24 cellular contexts compared by ENCODE assay signal in the genomic region with DNA sequence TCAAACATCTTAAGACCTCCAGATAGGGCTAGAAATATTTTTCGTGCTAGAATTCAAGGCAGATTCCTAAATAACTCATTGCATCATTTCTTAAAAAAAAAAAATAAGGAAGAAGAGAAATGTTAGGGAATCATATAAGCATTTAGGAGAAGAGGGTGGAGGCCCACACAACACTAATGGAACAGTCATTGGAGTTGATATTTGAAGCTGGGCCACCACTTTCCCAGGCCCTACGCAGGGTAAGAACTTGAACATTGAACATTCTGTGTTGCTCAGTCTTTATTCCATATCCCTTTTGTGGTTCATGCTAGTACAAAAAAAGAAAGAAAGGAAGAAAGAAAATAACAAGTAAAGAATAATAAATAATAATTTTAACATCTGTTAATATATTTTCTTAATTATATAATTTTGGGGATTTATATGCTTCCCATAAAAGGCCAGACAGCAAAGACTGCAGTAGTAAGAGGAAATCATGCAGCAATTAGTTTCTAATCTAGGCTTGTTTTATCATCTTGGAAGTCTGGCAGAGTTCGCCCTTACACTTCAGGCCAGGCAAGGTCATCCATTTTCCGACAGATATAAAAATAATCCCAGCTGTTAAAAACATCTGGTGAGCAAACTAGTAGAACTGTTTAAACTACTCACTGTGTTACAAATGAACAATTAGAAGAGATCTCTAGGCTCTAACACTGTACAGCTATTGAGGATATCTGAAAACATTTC.
DNase-seq lines count a peak whose midpoint lies in the region; ATAC-seq and TF ChIP-seq lines count a peak whose summit lies in the region.
"Had no signal": no experiment of that assay in that cellular context is flagged by ENCODE, and none has a peak within 500 bp of the region (broad histone marks: within the 10 kb centered on the region; RNA-seq: fewer than 3 reads in every experiment).

No MANE protein-coding gene starts in this region.

- POLR2A ChIA-PET in CD8-positive, alpha-beta T cell (lab: Charles Lee), result no interaction called here

- H3K4me1 Mint-ChIP-seq in CD8-positive, alpha-beta T cell (ENCODE audit: low read depth), result no peaks in the 10 kb centered on the region
- H3K4me1 Mint-ChIP-seq: naive thymus-derived CD8-positive, alpha-beta T cell; stimulated activated naive CD8-positive, alpha-beta T cell treated with anti-CD3 and anti-CD28 coated beads, Interleukin-15, amount 100 ng/mL, for 72 hours had no signal

- no peaks in the 10 kb centered on the region for H3K27me3 Mint-ChIP-seq in CD8-positive, alpha-beta T cell (ENCODE audit: low read depth)
- H3K27me3 Mint-ChIP-seq: B cell; memory B cell; stimulated activated naive CD8-positive, alpha-beta T cell treated with anti-CD3 and anti-CD28 coated beads, Interleukin-15, amount 100 ng/mL, for 72 hours had no signal

- TF ChIP-seq CTCF in liver (IDR thresholded peaks at IDR 0.05; ENCODE audit: low read depth, low read length, missing input control) (no peak), right lobe of liver (IDR thresholded peaks at IDR 0.05) (no peak), heart left ventricle (IDR thresholded peaks at IDR 0.05) (no peak), psoas muscle (IDR thresholded peaks at IDR 0.05) (no peak)
- no peak for TF ChIP-seq CTCF in CD8-positive, alpha-beta T cell (IDR thresholded peaks at IDR 0.05)

- 83% methylated on average over 4 of the region's 4 CpGs for WGBS in liver
- WGBS in right lobe of liver (ENCODE audit: insufficient coverage, low coverage, low lambda C conversion rate, missing lambda C conversion rate), result 72% methylated on average over 4 of the region's 4 CpGs
- WGBS in heart left ventricle, 4 donors, result 12 to 25% (median 19%) methylated on average over 4 of the region's 4 CpGs
- WGBS in psoas muscle, 3 donors, result 25 to 35% (median 28%) methylated on average over 4 of the region's 4 CpGs

- H3K9me3 Mint-ChIP-seq in CD8-positive, alpha-beta T cell, result no peaks in the 10 kb centered on the region
- H3K9me3 Mint-ChIP-seq: memory B cell; naive thymus-derived CD8-positive, alpha-beta T cell; stimulated activated naive CD8-positive, alpha-beta T cell treated with anti-CD3 and anti-CD28 coated beads, Interleukin-15, amount 100 ng/mL, for 72 hours had no signal

- H3K27ac Mint-ChIP-seq in CD8-positive, alpha-beta T cell, result no peak overlapping the region
- H3K27ac Mint-ChIP-seq: activated CD8-positive, alpha-beta T cell treated with anti-CD3 and anti-CD28 coated beads, Interleukin-2, amount 10 ng/mL, durations not matched to agents 7 days and 5 days; B cell; memory B cell; naive thymus-derived CD8-positive, alpha-beta T cell; stimulated activated naive CD8-positive, alpha-beta T cell treated with anti-CD3 and anti-CD28 coated beads, Interleukin-15, amount 100 ng/mL, for 72 hours had no signal

- no peaks in the 10 kb centered on the region for H3K36me3 Mint-ChIP-seq in CD8-positive, alpha-beta T cell
- H3K36me3 Mint-ChIP-seq: memory B cell; naive thymus-derived CD8-positive, alpha-beta T cell had no signal

- no peak overlapping the region for H3K4me3 Mint-ChIP-seq in CD8-positive, alpha-beta T cell
- H3K4me3 Mint-ChIP-seq: activated CD8-positive, alpha-beta T cell treated with anti-CD3 and anti-CD28 coated beads, Interleukin-2, amount 10 ng/mL, durations not matched to agents 7 days and 5 days; B cell; memory B cell; naive thymus-derived CD8-positive, alpha-beta T cell; stimulated activated naive CD8-positive, alpha-beta T cell treated with anti-CD3 and anti-CD28 coated beads, Interleukin-15, amount 100 ng/mL, for 72 hours had no signal

- CTCF ChIA-PET in CD8-positive, alpha-beta T cell (lab: Charles Lee), result interaction anchor here (0.6 kb wide), 1 partner anchor 996 kb away, joined by 6 read pairs; no protein-coding TSS in a partner anchor

- TF ChIP-seq POLR2A in right lobe of liver (IDR thresholded peaks at IDR 0.05) (no peak), heart left ventricle (IDR thresholded peaks at IDR 0.05) (no peak)

- H3K27me3 ChIP-seq in liver (ENCODE audit: control insufficient read depth in 4 of 4, insufficient read depth in 4 of 4, low read length in 3 of 4) (no peaks in the 10 kb centered on the region), right lobe of liver (no peaks in the 10 kb centered on the region), heart left ventricle (no peaks in the 10 kb centered on the region), psoas muscle (ENCODE audit: insufficient read depth in 3 of 3, low read length in 2 of 3) (no peaks in the 10 kb centered on the region)
- H3K27me3 ChIP-seq in CD8-positive, alpha-beta T cell (ENCODE audit: insufficient read depth, low read length), result no peaks in the 10 kb centered on the region
- H3K27me3 ChIP-seq: hepatocyte, upper lobe of left lung had no signal

- H3K27ac ChIP-seq in liver (ENCODE audit: low read depth in 1 of 2, low read length in 2 of 2) (no peak overlapping the region), right lobe of liver (no peak overlapping the region), heart left ventricle (peak overlapping the region in 11 of 12 donors; percentile 64 to 85 (median 71)), psoas muscle (peak overlapping the region; percentile 44)
- no peak overlapping the region for H3K27ac ChIP-seq in CD8-positive, alpha-beta T cell (ENCODE audit: low read depth, low read length)
- H3K27ac ChIP-seq: hepatocyte, upper lobe of left lung had no signal

- intact Hi-C loops in right lobe of liver (cut with DNase I) (no loop called here), heart left ventricle (cut with DNase I) (loop anchor here in 2 of 10 donors (10.0 kb wide), 2 partner anchors 55 to 125 kb away; partner anchors contain the start of gene FRY (in 1 of the 2)), psoas muscle (cut with DNase I) (no loop called here)
- intact Hi-C loops in CD8-positive, alpha-beta T cell (cut with DNase I, micrococcal nuclease), result no loop called here

- H3K9ac ChIP-seq in liver (ENCODE audit: low read depth in 1 of 2, low read length in 2 of 2), result no peak overlapping the region

- TF ChIP-seq RAD21 in liver (IDR thresholded peaks at IDR 0.05), result no peak

- ATAC-seq in right lobe of liver (no peak), heart left ventricle (peak; percentile 79 to 94 (median 89)), psoas muscle (peak; percentile 40 to 71 (median 62)), HG02623 (IDR thresholded peaks at IDR 0.05; ENCODE audit: unreplicated experiment) (no peak)
- ATAC-seq in CD8-positive, alpha-beta T cell, result no peak
- ATAC-seq: activated CD4-positive, CD25-positive, alpha-beta regulatory T cell treated with anti-CD3 and anti-CD28 coated beads, Interleukin-2, amount 50 U/mL, for 24 hours; activated CD8-positive, alpha-beta T cell treated with anti-CD3 and anti-CD28 coated beads, Interleukin-2, amount 10 ng/mL, durations not matched to agents 7 days and 5 days; naive thymus-derived CD8-positive, alpha-beta T cell; stimulated activated naive CD8-positive, alpha-beta T cell treated with anti-CD3 and anti-CD28 coated beads, Interleukin-15, amount 100 ng/mL, for 72 hours had no signal

- H3K4me1 ChIP-seq in liver (ENCODE audit: control insufficient read depth in 4 of 4, insufficient read depth in 4 of 4, low read length in 3 of 4), result no peaks in the 10 kb centered on the region
- no peaks in the 10 kb centered on the region for H3K4me1 ChIP-seq in right lobe of liver
- H3K4me1 ChIP-seq in heart left ventricle, result peaks cover 0 to 54% (median 22%) of the 10 kb centered on the region in 12 donors
- peaks cover 15% of the 10 kb centered on the region for H3K4me1 ChIP-seq in psoas muscle
- no peaks in the 10 kb centered on the region for H3K4me1 ChIP-seq in CD8-positive, alpha-beta T cell (ENCODE audit: insufficient read depth, low read length)

- H3K9me3 ChIP-seq in liver (ENCODE audit: control insufficient read depth in 4 of 4, low read length in 3 of 4), result no peaks in the 10 kb centered on the region
- H3K9me3 ChIP-seq in right lobe of liver, result no peaks in the 10 kb centered on the region
- no peaks in the 10 kb centered on the region for H3K9me3 ChIP-seq in heart left ventricle
- no peaks in the 10 kb centered on the region for H3K9me3 ChIP-seq in psoas muscle
- no peaks in the 10 kb centered on the region for H3K9me3 ChIP-seq in CD8-positive, alpha-beta T cell (ENCODE audit: low read length)
- H3K9me3 ChIP-seq: Caco-2, upper lobe of left lung had no signal

- DNase-seq in right lobe of liver (no peak), heart left ventricle (peak in 4 of 5 donors; percentile 43 to 63 (median 50)), psoas muscle (no peak), DMS53 treated with DMSO at 0.1 percent for 48 hours (lab: John Stamatoyannopoulos, UW; ENCODE audit: unreplicated experiment) (no peak), NCI-H82 treated with DMSO at 0.1 percent for 48 hours (lab: John Stamatoyannopoulos, UW; ENCODE audit: unreplicated experiment) (no peak)
- DNase-seq in CD8-positive, alpha-beta T cell, result no peak
- DNase-seq: activated CD8-positive, alpha-beta T cell treated with anti-CD3 and anti-CD28 coated beads, Interleukin-2, amount 10 ng/mL, durations not matched to agents 7 days and 5 days; activated naive CD4-positive, alpha-beta T cell treated with anti-CD3 and anti-CD28 coated beads, Interleukin-2, amount 50 U/mL, for 16 hours; activated T-cell treated with anti-CD3 and anti-CD28 coated beads, Interleukin-2, amount 50 U/mL, for 48 hours; Caco-2; HCEC 1CT; naive thymus-derived CD8-positive, alpha-beta T cell; NCI-H1105 treated with DMSO at 0.1 percent for 48 hours; NCI-H2107; stimulated activated CD4-positive, alpha-beta T cell treated with anti-CD3 and anti-CD28 coated beads, Interleukin-2, amount 100 ng/mL, for 48 hours; stimulated activated naive CD8-positive, alpha-beta T cell treated with anti-CD3 and anti-CD28 coated beads, Interleukin-15, amount 100 ng/mL, for 72 hours; upper lobe of left lung had no signal

- no peak overlapping the region for H3K4me3 ChIP-seq in liver (ENCODE audit: low read depth in 1 of 3, low read length in 3 of 3)
- no peak overlapping the region for H3K4me3 ChIP-seq in right lobe of liver
- no peak overlapping the region for H3K4me3 ChIP-seq in heart left ventricle
- no peak overlapping the region for H3K4me3 ChIP-seq in psoas muscle
- no peak overlapping the region for H3K4me3 ChIP-seq in CD8-positive, alpha-beta T cell (ENCODE audit: low read depth, low read length)
- H3K4me3 ChIP-seq: hepatocyte, skin epidermis, upper lobe of left lung had no signal

- peaks cover 0 to 10% (median 5%) of the 10 kb centered on the region in 4 donors for H3K36me3 ChIP-seq in liver (ENCODE audit: control insufficient read depth in 4 of 4, insufficient read depth in 3 of 4, low read depth in 1 of 4, low read length in 3 of 4)
- H3K36me3 ChIP-seq in right lobe of liver, result no peaks in the 10 kb centered on the region
- peaks cover 0 to 55% (median 6%) of the 10 kb centered on the region in 9 donors for H3K36me3 ChIP-seq in heart left ventricle
- peaks cover 5 to 48% of the 10 kb centered on the region in 2 donors for H3K36me3 ChIP-seq in psoas muscle (ENCODE audit: insufficient read depth in 1 of 2, low read depth in 1 of 2)
- no peaks in the 10 kb centered on the region for H3K36me3 ChIP-seq in CD8-positive, alpha-beta T cell (ENCODE audit: insufficient read depth, low read length)

Comparison
In these comparisons a context has a peak if more than half of its experiments do, and no peak if none do; other contexts are left out.
1. H3K27ac ChIP-seq: peak in heart left ventricle (11 of 12) and psoas muscle (single experiment); none in liver (0 of 2), right lobe of liver (0 of 3) and CD8-positive, alpha-beta T cell (single experiment).
2. ATAC-seq: peak in heart left ventricle (4 of 4) and psoas muscle (4 of 4); none in right lobe of liver (0 of 4), CD8-positive, alpha-beta T cell (single experiment) and HG02623 (single experiment).
3. DNase-seq: peak in heart left ventricle (4 of 5); none in right lobe of liver (0 of 3), psoas muscle (0 of 2), CD8-positive, alpha-beta T cell (0 of 7), DMS53 treated with DMSO at 0.1 percent for 48 hours (single experiment) and NCI-H82 treated with DMSO at 0.1 percent for 48 hours (single experiment).